ENCODE assay signal across 26 cellular contexts in genomic region chr5:9395736-9396135, GRCh38.
"Had no signal": no experiment of that assay in that cellular context is flagged by ENCODE, and none has a peak within 500 bp of the region (broad histone marks: within the 10 kb centered on the region; RNA-seq: fewer than 3 reads in every experiment).

No MANE protein-coding gene starts in this region.

- ATAC-seq: activated naive CD4-positive, alpha-beta T cell treated with anti-CD3 and anti-CD28 coated beads, Interleukin-2, amount 50 U/mL, for 72 hours; activated T-cell treated with anti-CD3 and anti-CD28 coated beads, Interleukin-2, amount 50 U/mL, for 4 hours; Panc1 had no signal

- FAIRE-seq: TTC549 had no signal

- DNase-seq: activated CD4-positive, alpha-beta memory T cell treated with anti-CD3 and anti-CD28 coated beads for 36 hours; activated CD4-positive, alpha-beta T cell treated with anti-CD3 and anti-CD28 coated beads for 4 hours; activated CD4-positive, alpha-beta T cell treated with anti-CD3 and anti-CD28 coated beads, Interleukin-2, amount 50 U/mL, for 1 hour; activated CD4-positive, CD25-positive, alpha-beta regulatory T cell treated with anti-CD3 and anti-CD28 coated beads, Interleukin-2, amount 50 U/mL, for 72 hours; activated CD8-positive, alpha-beta memory T cell treated with anti-CD3 and anti-CD28 coated beads, Interleukin-2, amount 50 U/mL, for 4 hours; activated gamma-delta T cell treated with Interleukin-2 at 50 U/mL for 16 hours; activated naive CD4-positive, alpha-beta T cell treated with anti-CD3 and anti-CD28 coated beads for 36 hours; activated T-cell treated with anti-CD3 and anti-CD28 coated beads for 4 hours; activated T-cell treated with anti-CD3 and anti-CD28 coated beads, Interleukin-2, amount 50 U/mL, for 4 hours; amniotic stem cell; aorta; Kasumi-1; KG1; NCI-H1092 treated with DMSO at 0.1 percent for 48 hours; NCI-H1417; NCI-H146; NCI-H187; NCI-H2029 treated with DMSO at 0.1 percent for 48 hours; NCI-H2171 treated with DMSO at 0.1 percent for 48 hours; NCI-H2227 treated with DMSO at 0.1 percent for 48 hours; NCI-H524 treated with DMSO at 0.1 percent for 48 hours; SHP77; SJCRH30 had no signal
